In genomic region chr2:76180676-76181075, GRCh38 we compare ENCODE assay signal across 27 cellular contexts.
"Had no signal": no experiment of that assay in that cellular context is flagged by ENCODE, and none has a peak within 500 bp of the region (broad histone marks: within the 10 kb centered on the region; RNA-seq: fewer than 3 reads in every experiment).

No MANE protein-coding gene starts in this region.

- H3K27ac Mint-ChIP-seq: immature natural killer cell; natural killer cell; stimulated activated naive CD8-positive, alpha-beta T cell treated with anti-CD3 and anti-CD28 coated beads, Interleukin-15, amount 100 ng/mL, for 72 hours had no signal

- H3K27me3 Mint-ChIP-seq: stimulated activated naive CD8-positive, alpha-beta T cell treated with anti-CD3 and anti-CD28 coated beads, Interleukin-15, amount 100 ng/mL, for 72 hours had no signal

- H3K36me3 ChIP-seq: gastroesophageal sphincter, heart left ventricle, left lung, neutrophil, pancreas, right lobe of liver, suprapubic skin, transverse colon, upper lobe of right lung, uterus had no signal

- H3K9me3 ChIP-seq: neutrophil, pancreas, right lobe of liver, upper lobe of right lung, uterus had no signal

- H3K4me1 Mint-ChIP-seq: immature natural killer cell; natural killer cell; stimulated activated naive CD8-positive, alpha-beta T cell treated with anti-CD3 and anti-CD28 coated beads, Interleukin-15, amount 100 ng/mL, for 72 hours had no signal

- H3K4me3 ChIP-seq: dorsolateral prefrontal cortex, gastroesophageal sphincter, heart left ventricle, left lung, pancreas, right lobe of liver, smooth muscle cell, suprapubic skin, transverse colon, upper lobe of right lung, uterus had no signal

- H3K4me1 ChIP-seq: foreskin keratinocyte, gastroesophageal sphincter, heart left ventricle, left lung, pancreas, right lobe of liver, suprapubic skin, transverse colon, upper lobe of right lung, uterus had no signal

- H3K4me3 Mint-ChIP-seq: immature natural killer cell; natural killer cell; stimulated activated naive CD8-positive, alpha-beta T cell treated with anti-CD3 and anti-CD28 coated beads, Interleukin-15, amount 100 ng/mL, for 72 hours had no signal

- FAIRE-seq: pancreas had no signal

- H3K27ac ChIP-seq: dorsolateral prefrontal cortex, foreskin keratinocyte, gastroesophageal sphincter, heart left ventricle, left lung, neutrophil, pancreas, right lobe of liver, suprapubic skin, transverse colon, upper lobe of right lung, uterus had no signal

- DNase-seq: cerebellar nuclear complex; dorsolateral prefrontal cortex; effector CD4-positive, alpha-beta T cell; foreskin keratinocyte; heart left ventricle; hippocampal formation; immature natural killer cell; islet precursor cell; left cardiac atrium; left lung; natural killer cell; pancreas; right lobe of liver; stimulated activated CD4-positive, alpha-beta T cell treated with anti-CD3 and anti-CD28 coated beads, Interleukin-12 subunit alpha, Interleukin-12 subunit beta, amount 100 ng/mL, for 4 hours; stimulated activated CD4-positive, alpha-beta T cell treated with anti-CD3 and anti-CD28 coated beads, Interleukin-1b, Interleukin-23, amount 100 ng/mL, for 48 hours; stimulated activated CD4-positive, alpha-beta T cell treated with anti-CD3 and anti-CD28 coated beads, Interleukin-4, amount 100 ng/mL, for 1 hour; stimulated activated CD8-positive, alpha-beta memory T cell treated with anti-CD3 and anti-CD28 coated beads, Interleukin-4, amount 100 ng/mL, for 48 hours; stimulated activated naive CD4-positive, alpha-beta T cell; stimulated activated naive CD8-positive, alpha-beta T cell treated with anti-CD3 and anti-CD28 coated beads, Interleukin-15, amount 100 ng/mL, for 72 hours; transverse colon; upper lobe of right lung; uterus had no signal

- ATAC-seq: esophagus mucosa; foreskin keratinocyte; gastroesophageal sphincter; heart left ventricle; left cardiac atrium; left lung; natural killer cell; pancreas; right lobe of liver; stimulated activated naive CD8-positive, alpha-beta T cell treated with anti-CD3 and anti-CD28 coated beads, Interleukin-15, amount 100 ng/mL, for 72 hours; upper lobe of right lung had no signal

- H3K27me3 ChIP-seq: dorsolateral prefrontal cortex, foreskin keratinocyte, gastroesophageal sphincter, left lung, neutrophil, pancreas, right lobe of liver, suprapubic skin, transverse colon, upper lobe of right lung, uterus had no signal
